In the genomic region with DNA sequence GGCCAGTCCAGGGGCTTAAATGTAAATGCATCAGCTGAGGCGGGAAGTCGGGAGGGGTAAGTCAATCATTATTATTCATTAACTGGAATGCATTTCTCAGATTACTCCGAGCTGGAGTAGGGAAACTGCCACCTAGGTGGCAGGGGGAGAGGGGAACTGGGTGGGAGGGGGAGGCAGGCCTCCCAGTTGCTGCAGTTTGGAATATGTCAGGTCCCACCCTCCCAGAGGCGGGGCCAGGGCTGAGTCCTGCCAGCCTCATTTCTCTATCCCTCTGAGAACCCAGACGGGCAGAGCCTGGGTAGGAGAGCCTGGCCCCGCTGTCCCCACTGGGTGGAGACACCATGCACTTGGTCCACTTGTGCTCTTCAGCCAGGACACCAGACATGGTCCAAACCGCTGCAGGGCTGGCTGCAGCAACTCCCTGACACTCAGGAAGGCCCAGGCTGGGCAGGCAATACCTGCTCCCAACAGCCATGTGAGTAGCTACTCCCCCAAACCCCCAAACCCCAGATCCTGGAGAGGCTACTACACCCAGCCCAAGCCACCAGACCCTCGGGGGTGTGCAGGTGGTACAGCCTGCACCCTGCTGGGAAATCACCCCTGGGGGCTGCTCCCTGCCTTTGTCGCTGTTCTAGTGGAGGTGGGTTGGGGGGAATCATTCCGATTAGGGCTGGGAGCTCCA, we compare ENCODE assay signal across 9 cellular contexts. TPM values are rescaled to one million over a fixed set of nuclear protein-coding genes. Genes with fewer than 3 reads are reported as not detected.
DNase-seq lines count a peak whose midpoint lies in the region; ATAC-seq, FAIRE-seq and TF ChIP-seq lines count a peak whose summit lies in the region.
"Had no signal": no experiment of that assay in that cellular context is flagged by ENCODE, and none has a peak within 500 bp of the region (broad histone marks: within the 10 kb centered on the region; RNA-seq: fewer than 3 reads in every experiment).

A gene with protein sequence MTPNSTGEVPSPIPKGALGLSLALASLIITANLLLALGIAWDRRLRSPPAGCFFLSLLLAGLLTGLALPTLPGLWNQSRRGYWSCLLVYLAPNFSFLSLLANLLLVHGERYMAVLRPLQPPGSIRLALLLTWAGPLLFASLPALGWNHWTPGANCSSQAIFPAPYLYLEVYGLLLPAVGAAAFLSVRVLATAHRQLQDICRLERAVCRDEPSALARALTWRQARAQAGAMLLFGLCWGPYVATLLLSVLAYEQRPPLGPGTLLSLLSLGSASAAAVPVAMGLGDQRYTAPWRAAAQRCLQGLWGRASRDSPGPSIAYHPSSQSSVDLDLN (plus strand): TSS at position 274 of the 682 bp plus-strand sequence. CDS start 1,710 bp downstream, outside the sequence.

- no peaks in the 10 kb centered on the region for H4K20me1 ChIP-seq in Karpas-422 (ENCODE audit: insufficient read depth, low read depth, low read length)

- peak within 1 kb of the TSS in 1 of 10 donors; percentile 14 for H3K4me3 Mint-ChIP-seq in naive thymus-derived CD4-positive, alpha-beta T cell

- no peak within 1 kb of the TSS for H3K4me2 ChIP-seq in A549
- peak within 1 kb of the TSS; percentile 6 for H3K4me2 ChIP-seq in Karpas-422 (ENCODE audit: low read depth, low read length, poor library complexity, severe bottlenecking)

- H3K9ac ChIP-seq in Karpas-422 (ENCODE audit: low read length): no peak within 1 kb of the TSS

- CTCF ChIA-PET in A549 (lab: Yijun Ruan, JAX): interaction anchor here (0.6 to 1.8 kb wide), 5 partner anchors 11 to 95 kb away, joined by 3 to 5 read pairs (median 4); partner anchors contain the start of gene CATIP
- CTCF ChIA-PET in naive thymus-derived CD4-positive, alpha-beta T cell (lab: Charles Lee): interaction anchor here (1.5 kb wide), 1 partner anchor 9 kb away, joined by 3 read pairs; the partner anchor contains the start of gene PNKD

- H3K27me3 ChIP-seq in Karpas-422 (ENCODE audit: low read length) (no peaks in the 10 kb centered on the region), ectodermal cell (ENCODE audit: control insufficient read depth, insufficient read depth, low read length, poor library complexity, severe bottlenecking) (no peaks in the 10 kb centered on the region)
- H3K27me3 ChIP-seq in naive thymus-derived CD4-positive, alpha-beta T cell (ENCODE audit: control insufficient read depth in 2 of 2, insufficient read depth in 2 of 2, low read length in 2 of 2): no peaks in the 10 kb centered on the region

- H3K9me2 ChIP-seq in Karpas-422 (replicated peaks; ENCODE audit: insufficient read depth, low read length): no peaks in the 10 kb centered on the region

- no peaks in the 10 kb centered on the region for H3K79me2 ChIP-seq in Karpas-422 (ENCODE audit: low read length)

- H3K27ac ChIP-seq in A549 (no peak within 1 kb of the TSS), Karpas-422 (ENCODE audit: low read length) (peak within 1 kb of the TSS; percentile 32; the same call in 1 of the 2 replicates), ectodermal cell (ENCODE audit: insufficient read depth, low read depth, low read length, poor library complexity, severe bottlenecking) (peak within 1 kb of the TSS; percentile 50)
- no peak within 1 kb of the TSS for H3K27ac ChIP-seq in naive thymus-derived CD4-positive, alpha-beta T cell (ENCODE audit: low read depth, low read length)

- H3K9me3 Mint-ChIP-seq in naive thymus-derived CD4-positive, alpha-beta T cell: no peaks in the 10 kb centered on the region

- no peak for TF ChIP-seq POLR2A in A549 (IDR thresholded peaks at IDR 0.05; ENCODE audit: low read length)

- peak within 1 kb of the TSS in 8 of 9 donors; percentile 56 to 87 (median 66) for H3K27ac Mint-ChIP-seq in naive thymus-derived CD4-positive, alpha-beta T cell

- no peak for FAIRE-seq in A549 (lab: Jason Lieb, UNC)
- FAIRE-seq: G401.6 had no signal

- intact Hi-C loops in naive thymus-derived CD4-positive, alpha-beta T cell (cut with micrococcal nuclease): no loop called here

- POLR2A ChIA-PET in A549 (lab: Yijun Ruan, JAX): no interaction called here
- POLR2A ChIA-PET in naive thymus-derived CD4-positive, alpha-beta T cell (lab: Charles Lee): interaction anchor here (0.7 kb wide), 1 partner anchor 66 kb away, joined by 3 read pairs; no protein-coding TSS in a partner anchor

- H3K36me3 ChIP-seq in Karpas-422 (ENCODE audit: insufficient read depth, low read length): peaks cover 3% of the 10 kb centered on the region; the same call in 1 of the 2 replicates
- H3K36me3 ChIP-seq in ectodermal cell (ENCODE audit: control insufficient read depth, insufficient read depth, low read length): peaks cover 15% of the 10 kb centered on the region
- H3K36me3 ChIP-seq in naive thymus-derived CD4-positive, alpha-beta T cell (ENCODE audit: control insufficient read depth in 2 of 3, insufficient read depth in 3 of 3, low read length in 3 of 3): peaks cover 0 to 44% (median 0%) of the 10 kb centered on the region in 3 experiments

- ATAC-seq in A549: peak; percentile 21 to 51; a peak in 4 of 6 replicates
- no peak for ATAC-seq in naive thymus-derived CD4-positive, alpha-beta T cell
- no peak for ATAC-seq in GM18868 (IDR thresholded peaks at IDR 0.05; ENCODE audit: unreplicated experiment)
- no peak for ATAC-seq in GM21786 (IDR thresholded peaks at IDR 0.05; ENCODE audit: unreplicated experiment)
- no peak for ATAC-seq in HG03521 (IDR thresholded peaks at IDR 0.05; ENCODE audit: unreplicated experiment)

- 79% methylated on average over 8 of the region's 10 CpGs for WGBS in A549 (ENCODE audit: missing lambda C conversion rate)
- WGBS in ectodermal cell, 2 experiments: 38 to 44% methylated on average over 9 to 10 of the region's 10 CpGs

- no peaks in the 10 kb centered on the region for H3K9me3 ChIP-seq in A549
- no peaks in the 10 kb centered on the region for H3K9me3 ChIP-seq in Karpas-422 (ENCODE audit: low read length)
- no peaks in the 10 kb centered on the region for H3K9me3 ChIP-seq in ectodermal cell (ENCODE audit: control insufficient read depth, low read length)
- no peaks in the 10 kb centered on the region for H3K9me3 ChIP-seq in naive thymus-derived CD4-positive, alpha-beta T cell (ENCODE audit: control insufficient read depth in 2 of 3, low read length in 3 of 3)

- peaks cover 1 to 14% (median 4%) of the 10 kb centered on the region in 5 donors for H3K36me3 Mint-ChIP-seq in naive thymus-derived CD4-positive, alpha-beta T cell

- H3K4me1 ChIP-seq in A549: no peaks in the 10 kb centered on the region; the same call in 2 of the 3 replicates
- peaks cover 30% of the 10 kb centered on the region for H3K4me1 ChIP-seq in Karpas-422 (ENCODE audit: low read length)
- peaks cover 13% of the 10 kb centered on the region for H3K4me1 ChIP-seq in ectodermal cell (ENCODE audit: control insufficient read depth, insufficient read depth, low read length)
- H3K4me1 ChIP-seq in naive thymus-derived CD4-positive, alpha-beta T cell (ENCODE audit: control insufficient read depth in 2 of 2, insufficient read depth in 2 of 2, low read length in 2 of 2): peaks cover 0 to 7% of the 10 kb centered on the region in 2 donors

- H3K4me1 Mint-ChIP-seq in naive thymus-derived CD4-positive, alpha-beta T cell: peaks cover 7 to 31% (median 19%) of the 10 kb centered on the region in 7 donors

- TF ChIP-seq CTCF in A549 (IDR thresholded peaks at IDR 0.05): no peak

- no peak for TF ChIP-seq RAD21 in A549 (conservative IDR thresholded peaks at IDR 0.05 in 1 of 2, IDR thresholded peaks at IDR 0.05 in 1 of 2)

- H2AFZ ChIP-seq in Karpas-422 (ENCODE audit: low read length): no peak within 1 kb of the TSS

- no peaks in the 10 kb centered on the region for H3K27me3 Mint-ChIP-seq in naive thymus-derived CD4-positive, alpha-beta T cell

- H3K4me3 ChIP-seq in A549 (no peak within 1 kb of the TSS), Karpas-422 (ENCODE audit: low read length) (no peak within 1 kb of the TSS), ectodermal cell (ENCODE audit: insufficient read depth, low read depth, low read length) (no peak within 1 kb of the TSS)
- H3K4me3 ChIP-seq in naive thymus-derived CD4-positive, alpha-beta T cell (ENCODE audit: low read length): no peak within 1 kb of the TSS

- no peak for DNase-seq in A549 (ENCODE audit: low read depth in 1 of 2, low spot score in 1 of 2)
- DNase-seq in Karpas-422: no peak
- DNase-seq in naive thymus-derived CD4-positive, alpha-beta T cell: no peak
- DNase-seq in activated naive CD4-positive, alpha-beta T cell treated with Interleukin-2 at 50 U/mL for 16 hours: no peak

- no peak for TF ChIP-seq EP300 in A549 (IDR thresholded peaks at IDR 0.05)

TF ChIP-seq in A549, 52 proteins besides CTCF, POLR2A, EP300 and RAD21 (continues in another document):
- TF ChIP-seq, protein P1, sequence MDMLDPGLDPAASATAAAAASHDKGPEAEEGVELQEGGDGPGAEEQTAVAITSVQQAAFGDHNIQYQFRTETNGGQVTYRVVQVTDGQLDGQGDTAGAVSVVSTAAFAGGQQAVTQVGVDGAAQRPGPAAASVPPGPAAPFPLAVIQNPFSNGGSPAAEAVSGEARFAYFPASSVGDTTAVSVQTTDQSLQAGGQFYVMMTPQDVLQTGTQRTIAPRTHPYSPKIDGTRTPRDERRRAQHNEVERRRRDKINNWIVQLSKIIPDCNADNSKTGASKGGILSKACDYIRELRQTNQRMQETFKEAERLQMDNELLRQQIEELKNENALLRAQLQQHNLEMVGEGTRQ (IDR thresholded peaks at IDR 0.05): no peak
- TF ChIP-seq FOXS1 (CRISPR knock-in tag; IDR thresholded peaks at IDR 0.05) (no peak), NPAS2 (CRISPR knock-in tag; IDR thresholded peaks at IDR 0.05; ENCODE audit: borderline replicate concordance) (no peak), POLR2AphosphoS2 (conservative IDR thresholded peaks at IDR 0.05; ENCODE audit: low read length) (no peak), TFCP2L1 (CRISPR knock-in tag; IDR thresholded peaks at IDR 0.05) (no peak), RCOR1 (IDR thresholded peaks at IDR 0.05; ENCODE audit: low read depth, low read length) (no peak)

RNA-seq across cellular contexts. Expression of the gene that starts here (rescaled TPM):
- polyA plus RNA-seq in A549 (2011; rRNA removed): 0.05 and 0.06 TPM in 2 replicates
- polyA plus RNA-seq in A549 (2012; cell fraction: cytosol; rRNA removed): 0.05 and 0.09 TPM in 2 replicates
- polyA plus RNA-seq in A549 (2012; cell fraction: nucleus; rRNA removed): 0.73 and 0.77 TPM in 2 replicates
- 0.12 to 0.16 TPM (median 0.13 TPM) in 3 replicates for polyA plus RNA-seq in A549 (2017; fragmentation: RNase III; extraction: RNeasy Plus Mini Kit Qiagen cat#74134 plus additional on column Dnase treatment)
- 0.19 and 0.54 TPM in 2 replicates for polyA minus RNA-seq in A549 (2011; rRNA and poly(A)+ RNA removed)
- total RNA-seq in Karpas-422 (2014; rRNA removed; shearing (Covaris generic); ENCODE audit: low replicate concordance): 0.29 and 0.82 TPM in 2 replicates
- 1.1 TPM for polyA plus RNA-seq in ectodermal cell (2013, experiment 1 of 4)
- 0.37 TPM for polyA plus RNA-seq in ectodermal cell (2013, experiment 2 of 4)
- polyA plus RNA-seq in ectodermal cell (2013, experiment 3 of 4): 1.0 TPM
- 0.61 TPM for polyA plus RNA-seq in ectodermal cell (2013, experiment 4 of 4)
- total RNA-seq in naive thymus-derived CD4-positive, alpha-beta T cell: 10 to 100 TPM in 1 of 5 experiments, 1 to 10 TPM in 3, under 1 TPM in 1; 0.80 to 12.9 (median 1.9) TPM
- polyA plus RNA-seq in naive thymus-derived CD4-positive, alpha-beta T cell: under 1 TPM; 0.15 to 0.27 TPM

Comparison
In these comparisons a context has a peak if more than half of its experiments do, and no peak if none do; other contexts are left out.
1. Peak in ATAC-seq in A549; RNA of the gene not detected or under 1 TPM.
2. H3K27ac ChIP-seq: peak in Karpas-422 (single experiment) and ectodermal cell (single experiment); none in A549 (0 of 2) and naive thymus-derived CD4-positive, alpha-beta T cell (single experiment).